2 cellular contexts compared by ENCODE assay signal in genomic region chr14:57380935-57381334, GRCh38.
TF ChIP-seq lines count a peak whose summit lies in the region.

No MANE protein-coding gene starts in this region.

TF ChIP-seq in SK-N-SH, 30 proteins besides CTCF, POLR2A, EP300 and RAD21 (continued from another document):
- TF ChIP-seq USF1 (IDR thresholded peaks at IDR 0.05; ENCODE audit: borderline replicate concordance, low read depth) (no peak), SIN3A (IDR thresholded peaks at IDR 0.05; ENCODE audit: borderline replicate concordance, low read depth, low read length) (no peak), RCOR1 (IDR thresholded peaks at IDR 0.05; ENCODE audit: low read length) (no peak), MEF2A (IDR thresholded peaks at IDR 0.05; ENCODE audit: borderline replicate concordance, low read depth) (no peak)

TF ChIP-seq in SK-N-SH treated with all-trans-retinoic acid at 6 μM for 48 hours, 23 proteins besides CTCF, POLR2A, EP300 and RAD21 (continued from another document):
- no peak for TF ChIP-seq CREB5 (CRISPR knock-in tag; IDR thresholded peaks at IDR 0.05; ENCODE audit: low read depth)
- no peak for TF ChIP-seq CSRNP3 (CRISPR knock-in tag; IDR thresholded peaks at IDR 0.05)
- TF ChIP-seq BACH2 (CRISPR knock-in tag; IDR thresholded peaks at IDR 0.05; ENCODE audit: borderline replicate concordance), result no peak
- no peak for TF ChIP-seq GLIS3 (CRISPR knock-in tag; IDR thresholded peaks at IDR 0.05)
- no peak for TF ChIP-seq ZC3H10 (CRISPR knock-in tag; IDR thresholded peaks at IDR 0.05)
- TF ChIP-seq CSDC2 (CRISPR knock-in tag; IDR thresholded peaks at IDR 0.05), result no peak
- no peak for TF ChIP-seq ZFP30 (CRISPR knock-in tag; IDR thresholded peaks at IDR 0.05)
